In the genomic region with DNA sequence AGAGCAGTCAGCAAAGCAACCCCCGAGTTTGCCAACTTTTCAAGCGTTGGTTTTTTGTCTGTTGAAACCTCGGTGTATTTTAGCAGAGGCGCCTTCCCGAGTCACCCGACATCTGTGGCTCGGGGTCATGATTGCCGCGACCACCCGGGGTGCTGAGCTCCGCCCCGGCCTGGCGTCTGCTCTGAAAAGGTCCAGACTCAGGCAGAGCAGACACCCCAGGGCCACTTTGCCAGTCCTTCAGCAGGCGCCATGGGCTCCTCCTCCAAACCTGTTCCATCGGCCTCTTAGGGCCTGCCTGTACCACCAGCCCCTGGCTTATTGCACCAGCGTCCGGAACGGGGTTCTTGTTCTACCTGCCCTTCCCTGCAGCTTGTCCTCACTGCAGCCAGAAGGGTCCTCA, we compare ENCODE assay signal across 2 cellular contexts.
TF ChIP-seq lines count a peak whose summit lies in the region.

No MANE protein-coding gene starts in this region.

TF ChIP-seq in SK-N-SH, 30 proteins besides CTCF, POLR2A, EP300 and RAD21 (continued from another document):
- TF ChIP-seq TEAD4 (IDR thresholded peaks at IDR 0.05; ENCODE audit: borderline replicate concordance, insufficient read depth) (no peak), SIN3A (IDR thresholded peaks at IDR 0.05; ENCODE audit: borderline replicate concordance, low read depth, low read length) (no peak), TAF1 (IDR thresholded peaks at IDR 0.05; ENCODE audit: borderline replicate concordance, low read depth, low read length) (no peak), EZH2phosphoT487 (IDR thresholded peaks at IDR 0.05; ENCODE audit: borderline replicate concordance, low read depth) (no peak), GABPA (IDR thresholded peaks at IDR 0.05; ENCODE audit: low read depth) (no peak)
- TF ChIP-seq, protein P1, sequence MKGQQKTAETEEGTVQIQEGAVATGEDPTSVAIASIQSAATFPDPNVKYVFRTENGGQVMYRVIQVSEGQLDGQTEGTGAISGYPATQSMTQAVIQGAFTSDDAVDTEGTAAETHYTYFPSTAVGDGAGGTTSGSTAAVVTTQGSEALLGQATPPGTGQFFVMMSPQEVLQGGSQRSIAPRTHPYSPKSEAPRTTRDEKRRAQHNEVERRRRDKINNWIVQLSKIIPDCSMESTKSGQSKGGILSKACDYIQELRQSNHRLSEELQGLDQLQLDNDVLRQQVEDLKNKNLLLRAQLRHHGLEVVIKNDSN (IDR thresholded peaks at IDR 0.05; ENCODE audit: borderline replicate concordance, low read depth), result no peak

TF ChIP-seq in SK-N-SH treated with all-trans-retinoic acid at 6 μM for 48 hours, 23 proteins besides CTCF, POLR2A, EP300 and RAD21 (continued from another document):
- TF ChIP-seq, protein P2, sequence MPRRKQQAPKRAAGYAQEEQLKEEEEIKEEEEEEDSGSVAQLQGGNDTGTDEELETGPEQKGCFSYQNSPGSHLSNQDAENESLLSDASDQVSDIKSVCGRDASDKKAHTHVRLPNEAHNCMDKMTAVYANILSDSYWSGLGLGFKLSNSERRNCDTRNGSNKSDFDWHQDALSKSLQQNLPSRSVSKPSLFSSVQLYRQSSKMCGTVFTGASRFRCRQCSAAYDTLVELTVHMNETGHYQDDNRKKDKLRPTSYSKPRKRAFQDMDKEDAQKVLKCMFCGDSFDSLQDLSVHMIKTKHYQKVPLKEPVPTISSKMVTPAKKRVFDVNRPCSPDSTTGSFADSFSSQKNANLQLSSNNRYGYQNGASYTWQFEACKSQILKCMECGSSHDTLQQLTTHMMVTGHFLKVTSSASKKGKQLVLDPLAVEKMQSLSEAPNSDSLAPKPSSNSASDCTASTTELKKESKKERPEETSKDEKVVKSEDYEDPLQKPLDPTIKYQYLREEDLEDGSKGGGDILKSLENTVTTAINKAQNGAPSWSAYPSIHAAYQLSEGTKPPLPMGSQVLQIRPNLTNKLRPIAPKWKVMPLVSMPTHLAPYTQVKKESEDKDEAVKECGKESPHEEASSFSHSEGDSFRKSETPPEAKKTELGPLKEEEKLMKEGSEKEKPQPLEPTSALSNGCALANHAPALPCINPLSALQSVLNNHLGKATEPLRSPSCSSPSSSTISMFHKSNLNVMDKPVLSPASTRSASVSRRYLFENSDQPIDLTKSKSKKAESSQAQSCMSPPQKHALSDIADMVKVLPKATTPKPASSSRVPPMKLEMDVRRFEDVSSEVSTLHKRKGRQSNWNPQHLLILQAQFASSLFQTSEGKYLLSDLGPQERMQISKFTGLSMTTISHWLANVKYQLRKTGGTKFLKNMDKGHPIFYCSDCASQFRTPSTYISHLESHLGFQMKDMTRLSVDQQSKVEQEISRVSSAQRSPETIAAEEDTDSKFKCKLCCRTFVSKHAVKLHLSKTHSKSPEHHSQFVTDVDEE (CRISPR knock-in tag; IDR thresholded peaks at IDR 0.05), result no peak
- TF ChIP-seq ZNF8 (CRISPR knock-in tag; IDR thresholded peaks at IDR 0.05), result no peak
- TF ChIP-seq BACH2 (CRISPR knock-in tag; IDR thresholded peaks at IDR 0.05; ENCODE audit: borderline replicate concordance), result no peak
- no peak for TF ChIP-seq TOX (CRISPR knock-in tag; IDR thresholded peaks at IDR 0.05; ENCODE audit: borderline replicate concordance)
- TF ChIP-seq, protein P3, sequence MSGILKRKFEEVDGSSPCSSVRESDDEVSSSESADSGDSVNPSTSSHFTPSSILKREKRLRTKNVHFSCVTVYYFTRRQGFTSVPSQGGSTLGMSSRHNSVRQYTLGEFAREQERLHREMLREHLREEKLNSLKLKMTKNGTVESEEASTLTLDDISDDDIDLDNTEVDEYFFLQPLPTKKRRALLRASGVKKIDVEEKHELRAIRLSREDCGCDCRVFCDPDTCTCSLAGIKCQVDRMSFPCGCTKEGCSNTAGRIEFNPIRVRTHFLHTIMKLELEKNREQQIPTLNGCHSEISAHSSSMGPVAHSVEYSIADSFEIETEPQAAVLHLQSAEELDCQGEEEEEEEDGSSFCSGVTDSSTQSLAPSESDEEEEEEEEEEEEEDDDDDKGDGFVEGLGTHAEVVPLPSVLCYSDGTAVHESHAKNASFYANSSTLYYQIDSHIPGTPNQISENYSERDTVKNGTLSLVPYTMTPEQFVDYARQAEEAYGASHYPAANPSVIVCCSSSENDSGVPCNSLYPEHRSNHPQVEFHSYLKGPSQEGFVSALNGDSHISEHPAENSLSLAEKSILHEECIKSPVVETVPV (CRISPR knock-in tag; IDR thresholded peaks at IDR 0.05), result no peak
- TF ChIP-seq PPARA (CRISPR knock-in tag; IDR thresholded peaks at IDR 0.05; ENCODE audit: borderline replicate concordance), result no peak
- TF ChIP-seq ZNF70 (CRISPR knock-in tag; IDR thresholded peaks at IDR 0.05), result no peak
- TF ChIP-seq ZNF565 (CRISPR knock-in tag; conservative IDR thresholded peaks at IDR 0.05; ENCODE audit: low read depth), result no peak
- no peak for TF ChIP-seq ESRRG (CRISPR knock-in tag; IDR thresholded peaks at IDR 0.05)
- TF ChIP-seq, protein P4, sequence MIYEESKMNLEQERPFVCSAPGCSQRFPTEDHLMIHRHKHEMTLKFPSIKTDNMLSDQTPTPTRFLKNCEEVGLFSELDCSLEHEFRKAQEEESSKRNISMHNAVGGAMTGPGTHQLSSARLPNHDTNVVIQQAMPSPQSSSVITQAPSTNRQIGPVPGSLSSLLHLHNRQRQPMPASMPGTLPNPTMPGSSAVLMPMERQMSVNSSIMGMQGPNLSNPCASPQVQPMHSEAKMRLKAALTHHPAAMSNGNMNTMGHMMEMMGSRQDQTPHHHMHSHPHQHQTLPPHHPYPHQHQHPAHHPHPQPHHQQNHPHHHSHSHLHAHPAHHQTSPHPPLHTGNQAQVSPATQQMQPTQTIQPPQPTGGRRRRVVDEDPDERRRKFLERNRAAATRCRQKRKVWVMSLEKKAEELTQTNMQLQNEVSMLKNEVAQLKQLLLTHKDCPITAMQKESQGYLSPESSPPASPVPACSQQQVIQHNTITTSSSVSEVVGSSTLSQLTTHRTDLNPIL (CRISPR knock-in tag; IDR thresholded peaks at IDR 0.05; ENCODE audit: low read depth), result no peak
- TF ChIP-seq GLIS3 (CRISPR knock-in tag; IDR thresholded peaks at IDR 0.05), result no peak
- TF ChIP-seq SNAI2 (CRISPR knock-in tag; IDR thresholded peaks at IDR 0.05), result no peak
- TF ChIP-seq CSDC2 (CRISPR knock-in tag; IDR thresholded peaks at IDR 0.05), result no peak
